Comparison of ENCODE assay signal across 25 cellular contexts in the genomic region with DNA sequence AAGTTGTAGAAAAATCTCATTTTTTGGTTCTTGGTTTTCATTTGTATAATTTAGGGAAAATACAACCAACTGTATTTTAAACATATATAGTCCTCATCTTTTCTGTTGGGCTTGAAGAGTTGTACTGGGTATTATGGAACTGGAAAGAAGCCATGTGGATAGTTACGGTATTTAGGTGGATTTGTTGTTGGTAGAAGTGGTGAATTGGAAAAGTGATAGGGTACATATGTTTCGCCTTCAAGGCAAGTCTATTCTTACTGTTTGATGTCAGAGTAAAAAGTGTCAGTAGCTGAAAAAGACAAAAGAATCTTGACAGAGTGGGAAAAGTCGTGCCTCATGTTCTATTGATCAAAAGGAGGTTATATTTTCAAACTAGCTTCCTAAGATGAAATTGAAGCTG.
DNase-seq lines count a peak whose midpoint lies in the region; ATAC-seq and TF ChIP-seq lines count a peak whose summit lies in the region.
"Had no signal": no experiment of that assay in that cellular context is flagged by ENCODE, and none has a peak within 500 bp of the region (broad histone marks: within the 10 kb centered on the region; RNA-seq: fewer than 3 reads in every experiment).

No MANE protein-coding gene starts in this region.

- peaks cover 13% of the 10 kb centered on the region; the same call in 1 of the 2 replicates for H3K36me3 ChIP-seq in ACC112 (ENCODE audit: insufficient read depth, low read length)
- H3K36me3 ChIP-seq in IMR-90 (ENCODE audit: control insufficient read depth, insufficient read depth, low read length): peaks cover 2% of the 10 kb centered on the region; the same call in 1 of the 2 replicates
- no peaks in the 10 kb centered on the region for H3K36me3 ChIP-seq in muscle layer of duodenum (ENCODE audit: control insufficient read depth in 1 of 2, insufficient read depth in 2 of 2, low read length in 2 of 2)
- H3K36me3 ChIP-seq: lower lobe of right lung, thoracic aorta had no signal

- H2AK9ac ChIP-seq in IMR-90 (replicated peaks; ENCODE audit: low read depth, low read length, poor library complexity): no peak overlapping the region

- no TSS peak for BruUV-seq in IMR-90 (replicated peaks; lab: Mats Ljungman, UMichigan)

- H3K4me1 Mint-ChIP-seq in central memory CD8-positive, alpha-beta T cell: peaks cover 55% of the 10 kb centered on the region

- no peaks in the 10 kb centered on the region for H3K9me3 ChIP-seq in IMR-90 (ENCODE audit: control insufficient read depth, insufficient read depth, low read length)
- H3K9me3 ChIP-seq in muscle layer of duodenum (ENCODE audit: control insufficient read depth in 1 of 2, low read length in 2 of 2): no peaks in the 10 kb centered on the region
- H3K9me3 ChIP-seq: lower lobe of right lung, thoracic aorta had no signal

- peak overlapping the region; percentile 46 for H3K14ac ChIP-seq in IMR-90 (replicated peaks; ENCODE audit: low read depth, low read length)

- no peaks in the 10 kb centered on the region for H3K27me3 ChIP-seq in ACC112 (ENCODE audit: insufficient read depth, low read length)
- no peaks in the 10 kb centered on the region for H3K27me3 ChIP-seq in IMR-90 (ENCODE audit: control insufficient read depth, insufficient read depth, low read length)
- no peaks in the 10 kb centered on the region for H3K27me3 ChIP-seq in muscle layer of duodenum (ENCODE audit: low read depth, low read length)

- no peak overlapping the region for H2BK20ac ChIP-seq in IMR-90 (ENCODE audit: low read depth, low read length)

- intact Hi-C loops in IMR-90 (cut with micrococcal nuclease): no loop called here

- no peak overlapping the region for H4K91ac ChIP-seq in IMR-90 (ENCODE audit: insufficient read depth, low read depth, low read length)

- H3K27ac ChIP-seq in ACC112 (ENCODE audit: low read depth, low read length) (peak overlapping the region; percentile 71), IMR-90 (ENCODE audit: insufficient read depth, low read length) (peak overlapping the region; percentile 53; the same call in 1 of the 2 replicates), muscle layer of duodenum (ENCODE audit: low read length) (peak overlapping the region; percentile 13)
- H3K27ac ChIP-seq: KMS-11, lower lobe of right lung, thoracic aorta had no signal

- H3K79me2 ChIP-seq in ACC112 (ENCODE audit: control insufficient read depth, insufficient read depth, low read length, unreplicated experiment): peaks cover 81% of the 10 kb centered on the region

- TF ChIP-seq CTCF in IMR-90 (conservative IDR thresholded peaks at IDR 0.05; ENCODE audit: low read depth, low read length) (no peak), foreskin fibroblast (IDR thresholded peaks at IDR 0.05; ENCODE audit: low read depth, low read length) (no peak)

- H3K4me3 Mint-ChIP-seq in central memory CD8-positive, alpha-beta T cell: no peak overlapping the region
- H3K4me3 Mint-ChIP-seq: activated CD4-positive, alpha-beta T cell treated with anti-CD3 and anti-CD28 coated beads for 36 hours; activated naive CD8-positive, alpha-beta T cell treated with anti-CD3 and anti-CD28 coated beads, Interleukin-2, amount 50 U/mL, for 24 hours; CD8-positive, alpha-beta memory T cell; dendritic cell treated with granulocyte-macrophage colony-stimulating factor and Interleukin-4, amounts not matched to agents 40 ng/mL and 50 ng/mL, for 4 days; stimulated activated memory B cell treated with anti-CD40 and anti-IgM and Interleukin-4, amounts not matched to agents 10 μg/mL and 1 μg/mL and 100 μg/mL, for 72 hours had no signal

- H3K56ac ChIP-seq in IMR-90 (ENCODE audit: extremely low read depth, insufficient read depth, low read length): no peak overlapping the region

- H3K4me1 ChIP-seq in ACC112 (ENCODE audit: control insufficient read depth, insufficient read depth, low read length, unreplicated experiment): peaks cover 47% of the 10 kb centered on the region
- peaks cover 25% of the 10 kb centered on the region for H3K4me1 ChIP-seq in IMR-90 (ENCODE audit: control insufficient read depth, insufficient read depth, low read length)
- peaks cover 14 to 42% of the 10 kb centered on the region in 2 donors for H3K4me1 ChIP-seq in muscle layer of duodenum (ENCODE audit: control insufficient read depth in 1 of 2, insufficient read depth in 2 of 2, low read length in 2 of 2)

- H4K8ac ChIP-seq in IMR-90 (ENCODE audit: low read depth in 2 of 2, low read length in 2 of 2): peak overlapping the region in 1 of 2 experiments; percentile 12; a peak in 1 of 4 replicates

- WGBS in IMR-90 (ENCODE audit: extremely low coverage in 2 of 2, insufficient read length in 1 of 2), 2 experiments: 94 to 100% methylated on average over 1 to 2 of the region's 3 CpGs

- peak overlapping the region; percentile 74 for H2BK5ac ChIP-seq in IMR-90 (ENCODE audit: low read depth, low read length, poor library complexity, severe bottlenecking)

- DNase-seq in IMR-90 (no peak), foreskin fibroblast (no peak), AG08396 (ENCODE audit: low spot score) (no peak), NCI-H82 (lab: John Stamatoyannopoulos, UW) (no peak)
- no peak for DNase-seq in central memory CD8-positive, alpha-beta T cell (ENCODE audit: low spot score in 2 of 2)
- DNase-seq: activated CD4-positive, alpha-beta T cell treated with anti-CD3 and anti-CD28 coated beads for 36 hours; activated naive CD8-positive, alpha-beta T cell treated with anti-CD3 and anti-CD28 coated beads, Interleukin-2, amount 50 U/mL, for 24 hours; CD8-positive, alpha-beta memory T cell; DMS53; hypothalamus; lower lobe of right lung; NCI-H2081; NCI-H510A; nucleus accumbens; RPMI8226; stimulated activated CD4-positive, alpha-beta T cell treated with anti-CD3 and anti-CD28 coated beads, Interleukin-1b, Interleukin-23, amount 100 ng/mL, for 48 hours had no signal

- peaks cover 42 to 82% of the 10 kb centered on the region in 2 experiments for H3K79me1 ChIP-seq in IMR-90 (ENCODE audit: low read depth in 1 of 2, low read length in 2 of 2)

- H3K4ac ChIP-seq in IMR-90 (ENCODE audit: low read depth, low read length): peak overlapping the region; percentile 12; the same call in 1 of the 2 replicates

- in situ Hi-C loops in IMR-90 (cut with MboI; ENCODE audit: low sequenced_read_pairs): no loop called here

- CTCF ChIA-PET in IMR-90 (lab: Yijun Ruan, JAX): no interaction called here

- H3K27ac Mint-ChIP-seq in central memory CD8-positive, alpha-beta T cell (ENCODE audit: low read depth): peak overlapping the region; percentile 4
- H3K27ac Mint-ChIP-seq: activated CD4-positive, alpha-beta T cell treated with anti-CD3 and anti-CD28 coated beads for 36 hours; activated naive CD8-positive, alpha-beta T cell treated with anti-CD3 and anti-CD28 coated beads, Interleukin-2, amount 50 U/mL, for 24 hours; activated T-helper 2 cell treated with anti-CD3 and anti-CD28 coated beads, Interferon-gamma antibody, Interleukin-2, Interleukin-4, amounts not matched to agents 10 μg/mL and 5 μg/mL and 100 μg/mL, durations not matched to agents 14 hours and 24 hours and 36 hours; dendritic cell treated with granulocyte-macrophage colony-stimulating factor and Interleukin-4, amounts not matched to agents 40 ng/mL and 50 ng/mL, for 4 days; stimulated activated memory B cell treated with anti-CD40 and anti-IgM and Interleukin-4, amounts not matched to agents 10 μg/mL and 1 μg/mL and 100 μg/mL, for 72 hours had no signal

- H3K36me3 Mint-ChIP-seq in central memory CD8-positive, alpha-beta T cell (ENCODE audit: insufficient read depth): peaks cover 6% of the 10 kb centered on the region

- no peak overlapping the region for H3K4me2 ChIP-seq in IMR-90 (ENCODE audit: low read depth, low read length)
- H3K4me2 ChIP-seq: KMS-11 had no signal

- TF ChIP-seq RAD21 in IMR-90 (IDR thresholded peaks at IDR 0.05; ENCODE audit: low read length): no peak

- peak overlapping the region; percentile 80; the same call in 1 of the 3 replicates for H2BK15ac ChIP-seq in IMR-90 (ENCODE audit: low read depth, low read length)

- H2BK120ac ChIP-seq in IMR-90 (ENCODE audit: low read depth, low read length): no peak overlapping the region

- H3K4me3 ChIP-seq in ACC112 (ENCODE audit: low read depth, low read length) (no peak overlapping the region; the same call in 1 of the 2 replicates), IMR-90 (ENCODE audit: insufficient read depth, low read depth, low read length) (no peak overlapping the region), muscle layer of duodenum (ENCODE audit: low read depth in 1 of 2, low read length in 2 of 2) (no peak overlapping the region), foreskin fibroblast (ENCODE audit: low read depth in 1 of 2, low read length in 2 of 2) (no peak overlapping the region)
- H3K4me3 ChIP-seq: GM12878, lower lobe of right lung, thoracic aorta had no signal

- H4K20me1 ChIP-seq in IMR-90 (ENCODE audit: insufficient read depth, low read length): peaks cover 40% of the 10 kb centered on the region

- H3K9ac ChIP-seq in IMR-90 (ENCODE audit: low read depth, low read length): no peak overlapping the region
- H3K9ac ChIP-seq: KMS-11 had no signal

- ATAC-seq in IMR-90 (ENCODE audit: low read depth) (no peak), GM21576 (IDR thresholded peaks at IDR 0.05; ENCODE audit: unreplicated experiment) (no peak)
- no peak for ATAC-seq in central memory CD8-positive, alpha-beta T cell (replicated peaks; ENCODE audit: extremely low read depth, poor library complexity, severe bottlenecking)
- ATAC-seq: activated CD4-positive, alpha-beta T cell treated with anti-CD3 and anti-CD28 coated beads for 36 hours; activated naive CD8-positive, alpha-beta T cell treated with anti-CD3 and anti-CD28 coated beads, Interleukin-2, amount 50 U/mL, for 24 hours; GM12878; stimulated activated memory B cell treated with anti-CD40 and anti-IgM and Interleukin-4, amounts not matched to agents 10 μg/mL and 1 μg/mL and 100 μg/mL, for 72 hours had no signal

- H2AK5ac ChIP-seq in IMR-90 (ENCODE audit: low read depth, low read length): no peak overlapping the region; the same call in 1 of the 2 replicates

- no peak for TF ChIP-seq POLR2A in IMR-90 (IDR thresholded peaks at IDR 0.05; ENCODE audit: low read depth, low read length)

- H3K9me3 Mint-ChIP-seq in central memory CD8-positive, alpha-beta T cell: no peaks in the 10 kb centered on the region
- H3K9me3 Mint-ChIP-seq: activated naive CD8-positive, alpha-beta T cell treated with anti-CD3 and anti-CD28 coated beads, Interleukin-2, amount 50 U/mL, for 24 hours; activated T-helper 2 cell treated with anti-CD3 and anti-CD28 coated beads, Interferon-gamma antibody, Interleukin-2, Interleukin-4, amounts not matched to agents 10 μg/mL and 5 μg/mL and 100 μg/mL, durations not matched to agents 14 hours and 24 hours and 36 hours; CD8-positive, alpha-beta memory T cell; dendritic cell treated with granulocyte-macrophage colony-stimulating factor and Interleukin-4, amounts not matched to agents 40 ng/mL and 50 ng/mL, for 4 days; stimulated activated memory B cell treated with anti-CD40 and anti-IgM and Interleukin-4, amounts not matched to agents 10 μg/mL and 1 μg/mL and 100 μg/mL, for 72 hours had no signal

- H2AFZ ChIP-seq in ACC112 (ENCODE audit: low read length, unreplicated experiment): no peak overlapping the region
- no peak overlapping the region for H2AFZ ChIP-seq in IMR-90 (replicated peaks; ENCODE audit: low read length, poor library complexity)

- H3K27me3 Mint-ChIP-seq in central memory CD8-positive, alpha-beta T cell: no peaks in the 10 kb centered on the region
- H3K27me3 Mint-ChIP-seq: activated CD4-positive, alpha-beta T cell treated with anti-CD3 and anti-CD28 coated beads for 36 hours; activated naive CD8-positive, alpha-beta T cell treated with anti-CD3 and anti-CD28 coated beads, Interleukin-2, amount 50 U/mL, for 24 hours; CD8-positive, alpha-beta memory T cell; dendritic cell treated with granulocyte-macrophage colony-stimulating factor and Interleukin-4, amounts not matched to agents 40 ng/mL and 50 ng/mL, for 4 days; stimulated activated memory B cell treated with anti-CD40 and anti-IgM and Interleukin-4, amounts not matched to agents 10 μg/mL and 1 μg/mL and 100 μg/mL, for 72 hours had no signal

- peaks cover 27% of the 10 kb centered on the region for H3K9me1 ChIP-seq in IMR-90 (ENCODE audit: insufficient read depth, low read length)

- peak overlapping the region; percentile 2; the same call in 1 of the 2 replicates for H3K23ac ChIP-seq in IMR-90 (ENCODE audit: low read depth, low read length)

- dilution Hi-C loops in IMR-90 (cut with HindIII; ENCODE audit: low sequenced_read_pairs, unreplicated experiment): no loop called here

- peak overlapping the region; percentile 29; the same call in 1 of the 2 replicates for H3K18ac ChIP-seq in IMR-90 (ENCODE audit: low read depth, low read length)

- no peak overlapping the region for H4K5ac ChIP-seq in IMR-90 (ENCODE audit: low read depth, low read length)

- POLR2A ChIA-PET in IMR-90 (lab: Charles Lee; ENCODE audit: unreplicated experiment): no interaction called here

Comparison
In these comparisons a context has a peak if more than half of its experiments do, and no peak if none do; other contexts are left out.
1. H3K27ac ChIP-seq: peak in every context shown above with its lines; median percentile 71 in ACC112; 53 in IMR-90; 13 in muscle layer of duodenum.